In the genomic region with DNA sequence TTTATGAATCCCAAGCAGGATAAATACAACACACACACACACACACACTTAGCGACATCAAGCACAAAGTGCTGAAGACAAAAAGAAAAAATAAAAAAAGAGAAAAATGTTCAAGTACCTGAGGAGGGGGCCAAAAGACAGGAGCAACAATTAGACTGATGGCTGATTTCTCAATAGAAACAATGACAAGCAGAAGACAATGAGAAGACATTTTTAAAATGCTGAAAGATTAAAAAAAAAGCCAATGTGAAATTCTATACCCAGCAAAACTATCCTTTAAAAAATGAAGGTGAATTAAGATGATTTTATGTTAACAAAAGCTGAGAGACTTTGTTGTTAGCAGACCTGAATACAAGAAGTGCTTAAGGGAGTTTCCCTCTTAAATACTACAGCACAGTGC, we compare ENCODE assay signal across 22 cellular contexts. TPM values are rescaled to one million over a fixed set of nuclear protein-coding genes. Genes with fewer than 3 reads are reported as not detected.
A peak's percentile ranks its signal among the peaks of the same experiment; 100 is the strongest.
DNase-seq lines count a peak whose midpoint lies in the region; ATAC-seq, FAIRE-seq and TF ChIP-seq lines count a peak whose summit lies in the region.
"Had no signal": no experiment of that assay in that cellular context is flagged by ENCODE, and none has a peak within 500 bp of the region (broad histone marks: within the 10 kb centered on the region; RNA-seq: fewer than 3 reads in every experiment).

No MANE protein-coding gene starts in this region.

- H3K4me2 ChIP-seq in astrocyte (ENCODE audit: low read length), result no peak overlapping the region
- H3K4me2 ChIP-seq: smooth muscle cell had no signal

- no peaks in the 10 kb centered on the region for H3K36me3 ChIP-seq in astrocyte (ENCODE audit: insufficient read depth, low read length)
- H3K36me3 ChIP-seq in CD8-positive, alpha-beta memory T cell (ENCODE audit: insufficient read depth, low read length), result no peaks in the 10 kb centered on the region
- H3K36me3 ChIP-seq: gastroesophageal sphincter, MG63, stomach had no signal

- no peaks in the 10 kb centered on the region for H3K36me3 Mint-ChIP-seq in astrocyte (ENCODE audit: low read depth, unreplicated experiment)
- peaks cover 17 to 54% (median 22%) of the 10 kb centered on the region in 3 donors for H3K36me3 Mint-ChIP-seq in naive thymus-derived CD8-positive, alpha-beta T cell
- H3K36me3 Mint-ChIP-seq in CD8-positive, alpha-beta memory T cell, result peaks cover 2 to 6% (median 5%) of the 10 kb centered on the region in 3 donors

- H3K27ac ChIP-seq in 22Rv1 (peak overlapping the region; percentile 89; the same call in 1 of the 2 replicates), astrocyte (ENCODE audit: low read depth, low read length) (no peak overlapping the region)
- H3K27ac ChIP-seq in CD8-positive, alpha-beta memory T cell (ENCODE audit: low read depth, low read length), result no peak overlapping the region
- H3K27ac ChIP-seq: psoas muscle had no signal

- H3K27me3 ChIP-seq in astrocyte (ENCODE audit: insufficient read depth, low read length), result no peaks in the 10 kb centered on the region
- H3K27me3 ChIP-seq in CD8-positive, alpha-beta memory T cell (ENCODE audit: insufficient read depth, low read length, poor library complexity, severe bottlenecking), result no peaks in the 10 kb centered on the region
- H3K27me3 ChIP-seq: gastroesophageal sphincter, MG63 had no signal

- H2AFZ ChIP-seq in astrocyte (ENCODE audit: low read depth, low read length), result no peak overlapping the region

- peaks cover 13% of the 10 kb centered on the region for H4K20me1 ChIP-seq in astrocyte (ENCODE audit: insufficient read depth, low read length)

- H3K4me1 ChIP-seq in astrocyte (ENCODE audit: insufficient read depth, low read length), result peaks cover 14% of the 10 kb centered on the region
- H3K4me1 ChIP-seq in CD8-positive, alpha-beta memory T cell (ENCODE audit: insufficient read depth, low read length), result no peaks in the 10 kb centered on the region
- H3K4me1 ChIP-seq: psoas muscle had no signal

- no peak overlapping the region for H3K4me3 ChIP-seq in astrocyte (ENCODE audit: insufficient read depth, low read depth, low read length)
- no peak overlapping the region for H3K4me3 ChIP-seq in CD8-positive, alpha-beta memory T cell (ENCODE audit: low read length)
- H3K4me3 ChIP-seq: psoas muscle had no signal

- H3K79me2 ChIP-seq in astrocyte (ENCODE audit: insufficient read depth, low read length), result peaks cover 29% of the 10 kb centered on the region

- POLR2A ChIA-PET in naive thymus-derived CD8-positive, alpha-beta T cell (lab: Charles Lee), result no interaction called here
- POLR2A ChIA-PET in CD8-positive, alpha-beta memory T cell (lab: Charles Lee), result no interaction called here

- H3K9me3 Mint-ChIP-seq in astrocyte (ENCODE audit: unreplicated experiment), result peaks cover 13% of the 10 kb centered on the region
- peaks cover 14 to 54% (median 32%) of the 10 kb centered on the region in 9 donors for H3K9me3 Mint-ChIP-seq in naive thymus-derived CD8-positive, alpha-beta T cell
- H3K9me3 Mint-ChIP-seq in CD8-positive, alpha-beta memory T cell, result peaks cover 17 to 37% (median 33%) of the 10 kb centered on the region in 5 donors

- no peak for FAIRE-seq in astrocyte (lab: Jason Lieb, UNC)

- TF ChIP-seq CTCF in 22Rv1 (IDR thresholded peaks at IDR 0.05), result no peak
- no peak for TF ChIP-seq CTCF in astrocyte (IDR thresholded peaks at IDR 0.05; ENCODE audit: insufficient read depth, low read depth, low read length)

- CTCF ChIA-PET in CD8-positive, alpha-beta memory T cell (lab: Charles Lee), result no interaction called here

- H3K4me1 Mint-ChIP-seq in astrocyte (ENCODE audit: low read depth, unreplicated experiment), result peaks cover 19% of the 10 kb centered on the region
- peaks cover 5 to 11% (median 9%) of the 10 kb centered on the region in 4 donors for H3K4me1 Mint-ChIP-seq in naive thymus-derived CD8-positive, alpha-beta T cell
- H3K4me1 Mint-ChIP-seq in CD8-positive, alpha-beta memory T cell, result peaks cover 2 to 5% (median 4%) of the 10 kb centered on the region in 3 donors
- H3K4me1 Mint-ChIP-seq: activated T-helper 17 cell treated with anti-CD3 and anti-CD28 coated beads, Interleukin-2, amount 50 U/mL, for 72 hours had no signal

- H3K9me3 ChIP-seq in astrocyte (ENCODE audit: insufficient read depth, low read depth, low read length), result peaks cover 4% of the 10 kb centered on the region
- no peaks in the 10 kb centered on the region for H3K9me3 ChIP-seq in CD8-positive, alpha-beta memory T cell (ENCODE audit: low read length)

- ATAC-seq in naive thymus-derived CD8-positive, alpha-beta T cell, result no peak
- no peak for ATAC-seq in HG03565 (IDR thresholded peaks at IDR 0.05; ENCODE audit: unreplicated experiment)
- ATAC-seq: activated T-helper 17 cell treated with anti-CD3 and anti-CD28 coated beads, Interleukin-2, amount 50 U/mL, for 72 hours had no signal

- H3K4me3 Mint-ChIP-seq in astrocyte (ENCODE audit: unreplicated experiment), result peak overlapping the region; percentile 82
- H3K4me3 Mint-ChIP-seq in naive thymus-derived CD8-positive, alpha-beta T cell, result peak overlapping the region in 7 of 10 donors; percentile 2 to 69 (median 48)
- H3K4me3 Mint-ChIP-seq in CD8-positive, alpha-beta memory T cell, result no peak overlapping the region
- H3K4me3 Mint-ChIP-seq: activated CD4-positive, alpha-beta T cell treated with anti-CD3 and anti-CD28 coated beads, Interleukin-2, amount 10 ng/mL, durations not matched to agents 7 days and 5 days; activated T-helper 17 cell treated with anti-CD3 and anti-CD28 coated beads, Interleukin-2, amount 50 U/mL, for 72 hours had no signal

- no peak overlapping the region for H3K27ac Mint-ChIP-seq in astrocyte (ENCODE audit: unreplicated experiment)
- H3K27ac Mint-ChIP-seq in naive thymus-derived CD8-positive, alpha-beta T cell, result no peak overlapping the region
- H3K27ac Mint-ChIP-seq in CD8-positive, alpha-beta memory T cell, result no peak overlapping the region
- H3K27ac Mint-ChIP-seq: activated CD4-positive, alpha-beta T cell treated with anti-CD3 and anti-CD28 coated beads, Interleukin-2, amount 10 ng/mL, durations not matched to agents 7 days and 5 days; activated T-helper 17 cell treated with anti-CD3 and anti-CD28 coated beads, Interleukin-2, amount 50 U/mL, for 72 hours had no signal

- DNase-seq in ELR (ENCODE audit: low read depth) (peak; percentile 18), astrocyte (ENCODE audit: low read depth) (no peak), inferior parietal cortex (ENCODE audit: extremely low spot score) (no peak)
- no peak for DNase-seq in naive thymus-derived CD8-positive, alpha-beta T cell
- DNase-seq in CD8-positive, alpha-beta memory T cell, result no peak
- DNase-seq in stimulated activated CD4-positive, alpha-beta T cell treated with anti-CD3 and anti-CD28 coated beads, Interleukin-4, amount 100 ng/mL, for 4 hours, result no peak
- DNase-seq: activated CD4-positive, alpha-beta T cell treated with anti-CD3 and anti-CD28 coated beads, Interleukin-2, amount 10 ng/mL, durations not matched to agents 7 days and 5 days; EL; HCEC 1CT; kidney glomerular epithelial cell; MG63; NCI-H146; NCI-H69; stimulated activated CD4-positive, alpha-beta T cell treated with anti-CD3 and anti-CD28 coated beads, Interleukin-2, amount 100 ng/mL, for 48 hours; stomach had no signal

- H3K9ac ChIP-seq in astrocyte (ENCODE audit: low read length), result no peak overlapping the region

- no peaks in the 10 kb centered on the region for H3K27me3 Mint-ChIP-seq in astrocyte (ENCODE audit: low read depth, unreplicated experiment)
- H3K27me3 Mint-ChIP-seq in naive thymus-derived CD8-positive, alpha-beta T cell, result peaks cover 46 to 65% (median 47%) of the 10 kb centered on the region in 5 donors
- H3K27me3 Mint-ChIP-seq in CD8-positive, alpha-beta memory T cell, result peaks cover 22 to 29% of the 10 kb centered on the region in 2 donors

RNA-seq across cellular contexts. Expression of a gene that starts 1.0 kb away (rescaled TPM):
- 15.9 and 16.2 TPM in 2 replicates for total RNA-seq in astrocyte
- under 1 TPM in 1 of 2 experiments, not detected in 1; 0.83 TPM for total RNA-seq in naive thymus-derived CD8-positive, alpha-beta T cell
- under 1 TPM in 2 of 3 donors, not detected in 1; 0.09 to 0.24 TPM for polyA plus RNA-seq in naive thymus-derived CD8-positive, alpha-beta T cell
- total RNA-seq in CD8-positive, alpha-beta memory T cell, result not detected
- polyA plus RNA-seq in CD8-positive, alpha-beta memory T cell, result not detected
- total RNA-seq: activated CD4-positive, alpha-beta T cell treated with anti-CD3 and anti-CD28 coated beads, Interleukin-2, amount 10 ng/mL, durations not matched to agents 7 days and 5 days; activated T-helper 17 cell treated with anti-CD3 and anti-CD28 coated beads, Interleukin-2, amount 50 U/mL, for 72 hours; OCI-LY7 had no signal

Comparison
In these comparisons a context has a peak if more than half of its experiments do, and no peak if none do; other contexts are left out.
1. H3K4me3 Mint-ChIP-seq: peak in astrocyte (single experiment) and naive thymus-derived CD8-positive, alpha-beta T cell (7 of 10); none in CD8-positive, alpha-beta memory T cell (0 of 7).